8 cellular contexts compared by ENCODE assay signal in the genomic region with DNA sequence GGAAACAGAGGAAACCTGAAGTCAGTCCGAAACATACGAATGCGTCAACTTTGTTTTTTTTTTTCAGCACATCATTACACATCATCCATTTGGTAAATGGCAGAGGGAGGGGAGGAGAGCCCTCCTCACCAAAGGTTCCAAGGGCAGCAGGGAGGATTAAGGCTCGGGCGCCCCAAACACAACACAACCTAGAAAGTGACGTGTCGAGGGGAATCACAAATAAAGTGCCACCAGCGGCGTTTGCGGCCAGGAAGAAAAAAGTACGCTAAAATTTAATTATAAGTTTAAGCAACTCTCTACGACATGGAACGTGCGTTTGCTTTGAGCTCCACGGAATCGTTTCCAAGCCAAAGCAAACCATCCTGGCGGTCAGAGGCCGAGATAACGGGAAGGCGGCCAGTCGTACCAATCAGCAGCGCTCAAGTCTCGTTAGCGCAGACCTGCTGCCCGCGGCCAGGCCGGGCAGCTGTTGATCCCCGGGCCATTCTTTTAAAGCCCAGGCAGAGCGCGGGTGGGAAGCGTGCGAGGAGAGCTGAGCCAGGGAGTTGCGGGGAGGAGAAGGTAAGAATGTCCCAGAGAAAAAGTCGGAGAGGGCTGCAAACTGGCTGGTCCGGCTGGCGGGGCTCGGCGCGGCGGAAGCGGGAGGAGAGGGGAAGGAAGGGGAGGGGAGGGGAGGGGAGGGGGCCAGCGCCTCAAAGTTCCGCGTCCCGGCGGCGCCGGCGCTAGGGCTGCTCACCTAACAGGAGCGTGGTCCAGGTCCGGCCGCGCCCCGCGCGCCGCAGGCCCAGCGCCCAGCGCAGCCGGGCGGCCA. TPM values are rescaled to one million over a fixed set of nuclear protein-coding genes. Genes with fewer than 3 reads are reported as not detected.
DNase-seq lines count a peak whose midpoint lies in the region; ATAC-seq, FAIRE-seq and TF ChIP-seq lines count a peak whose summit lies in the region.

No MANE protein-coding gene starts in this region.

- H2BK5ac ChIP-seq in H1 (ENCODE audit: low read depth, low read length), result no peak overlapping the region; the same call in 1 of the 2 replicates

- no peak overlapping the region for H2BK20ac ChIP-seq in H1 (ENCODE audit: low read length)

- no peaks in the 10 kb centered on the region for H3K27me3 ChIP-seq in H1 (replicated peaks in 1 of 4; ENCODE audit: control insufficient read depth in 3 of 4, extremely low read depth in 1 of 4, insufficient read depth in 3 of 4, low read length in 3 of 4)

- POLR2A ChIA-PET in activated CD4-positive, alpha-beta memory T cell treated with anti-CD3 and anti-CD28 coated beads, Interleukin-2, amount 10 ng/mL, durations not matched to agents 7 days and 5 days (lab: Charles Lee), result no interaction called here
- POLR2A ChIA-PET in H1 (lab: Charles Lee; ENCODE audit: partially characterized antibody), result interaction anchor here (1.0 kb wide), 1 partner anchor 11 kb away, joined by 4 read pairs; no protein-coding TSS in a partner anchor

- peak overlapping the region; percentile 40 to 95 (median 59) for H3K9ac ChIP-seq in H1 (replicated peaks in 1 of 4; ENCODE audit: extremely low read depth in 1 of 4, low read depth in 3 of 4, low read length in 3 of 4)

- peaks cover 3% of the 10 kb centered on the region for H3K36me3 Mint-ChIP-seq in activated CD4-positive, alpha-beta memory T cell treated with anti-CD3 and anti-CD28 coated beads, Interleukin-2, amount 10 ng/mL, durations not matched to agents 7 days and 5 days (ENCODE audit: low read depth)

- no peak overlapping the region; the same call in 1 of the 2 replicates for H3K27ac ChIP-seq in H1 (ENCODE audit: low read depth, low read length)

- H4K91ac ChIP-seq in H1 (replicated peaks; ENCODE audit: insufficient read length, low read length), result no peak overlapping the region

- H4K5ac ChIP-seq in H1 (ENCODE audit: insufficient read length, low read depth, low read length), result no peak overlapping the region

- H3K27ac Mint-ChIP-seq in activated CD4-positive, alpha-beta memory T cell treated with anti-CD3 and anti-CD28 coated beads, Interleukin-2, amount 10 ng/mL, durations not matched to agents 7 days and 5 days, result peak overlapping the region; percentile 86

- H2BK120ac ChIP-seq in H1 (replicated peaks; ENCODE audit: low read depth, low read length), result no peak overlapping the region

- CTCF ChIA-PET in activated CD4-positive, alpha-beta memory T cell treated with anti-CD3 and anti-CD28 coated beads, Interleukin-2, amount 10 ng/mL, durations not matched to agents 7 days and 5 days (lab: Charles Lee), result interaction anchor here (1.3 kb wide), 1 partner anchor 44 kb away, joined by 3 read pairs; no protein-coding TSS in a partner anchor
- CTCF ChIA-PET in H1 (lab: Charles Lee; ENCODE audit: partially characterized antibody), result interaction anchor here (0.7 to 1.5 kb wide), 4 partner anchors 130 to 213 kb away, joined by 3 to 5 read pairs (median 4); no protein-coding TSS in a partner anchor

- no peak for TF ChIP-seq RAD21 in H1 (IDR thresholded peaks at IDR 0.05 in 1 of 2, conservative IDR thresholded peaks at IDR 0.05 in 1 of 2; ENCODE audit: low read depth in 2 of 2, low read length in 2 of 2)

- H2BK12ac ChIP-seq in H1 (ENCODE audit: low read depth, low read length), result no peak overlapping the region

- H4K20me1 ChIP-seq in H1 (replicated peaks in 1 of 2; ENCODE audit: control insufficient read depth in 1 of 2, insufficient read depth in 2 of 2, low read length in 2 of 2), result peaks cover 0 to 5% of the 10 kb centered on the region in 2 experiments

- no peak overlapping the region for H3K4ac ChIP-seq in H1 (replicated peaks; ENCODE audit: insufficient read length, low read depth, low read length)

- peaks cover 1% of the 10 kb centered on the region for H3K27me3 Mint-ChIP-seq in activated CD4-positive, alpha-beta memory T cell treated with anti-CD3 and anti-CD28 coated beads, Interleukin-2, amount 10 ng/mL, durations not matched to agents 7 days and 5 days

- H3K4me2 ChIP-seq in H1 (ENCODE audit: insufficient read depth in 1 of 2, low read depth in 2 of 2, low read length in 2 of 2), result peak overlapping the region; percentile 79 to 95

- peaks cover 0 to 10% (median 5%) of the 10 kb centered on the region in 4 experiments; a peak in 4 of 7 replicates for H3K4me1 ChIP-seq in H1 (replicated peaks in 1 of 4; ENCODE audit: control insufficient read depth in 3 of 4, insufficient read depth in 4 of 4, low read length in 3 of 4)

- H3K14ac ChIP-seq in H1 (ENCODE audit: insufficient read length), result no peak overlapping the region

- peak; percentile 36 for FAIRE-seq in H1 (lab: Jason Lieb, UNC)

- peak overlapping the region; percentile 83; the same call in 1 of the 2 replicates for H4K8ac ChIP-seq in H1 (ENCODE audit: extremely low read depth, insufficient read depth, low read length)

- ATAC-seq in HG02759 (IDR thresholded peaks at IDR 0.05; ENCODE audit: unreplicated experiment) (peak; percentile 25), GM19467 (IDR thresholded peaks at IDR 0.05; ENCODE audit: unreplicated experiment) (no peak)

- H3K9me3 Mint-ChIP-seq in activated CD4-positive, alpha-beta memory T cell treated with anti-CD3 and anti-CD28 coated beads, Interleukin-2, amount 10 ng/mL, durations not matched to agents 7 days and 5 days, result no peaks in the 10 kb centered on the region

- H3K18ac ChIP-seq in H1 (ENCODE audit: extremely low read depth, low read length), result no peak overlapping the region

- peak; percentile 28 to 67; a peak in 1 of 3 replicates for TF ChIP-seq POLR2A in H1 (IDR thresholded peaks at IDR 0.05; ENCODE audit: control extremely low read depth in 1 of 2, low read depth in 2 of 2, low read length in 2 of 2)

- TF ChIP-seq CTCF in H1 (IDR thresholded peaks at IDR 0.05; ENCODE audit: control extremely low read depth in 1 of 3, insufficient read depth in 1 of 3, low read depth in 1 of 3, low read length in 3 of 3), result no peak

- peaks cover 4% of the 10 kb centered on the region; the same call in 1 of the 2 replicates for H3K23me2 ChIP-seq in H1 (ENCODE audit: low read depth, low read length)

- no peak overlapping the region for H2AK5ac ChIP-seq in H1 (ENCODE audit: low read depth, low read length)

- H3K56ac ChIP-seq in H1 (replicated peaks; ENCODE audit: insufficient read length, low read depth, low read length), result no peak overlapping the region

- H3K4me3 Mint-ChIP-seq in activated CD4-positive, alpha-beta memory T cell treated with anti-CD3 and anti-CD28 coated beads, Interleukin-2, amount 10 ng/mL, durations not matched to agents 7 days and 5 days, result peak overlapping the region; percentile 82

- peak overlapping the region; percentile 60 to 90 (median 73) for H3K4me3 ChIP-seq in H1 (ENCODE audit: extremely low read depth in 1 of 4, insufficient read depth in 2 of 4, low read depth in 3 of 4, low read length in 4 of 4)

- H3K9me3 ChIP-seq in H1 (ENCODE audit: insufficient read depth in 2 of 2, low read depth in 1 of 2, low read length in 1 of 2), result no peaks in the 10 kb centered on the region

- no peak overlapping the region for H2BK15ac ChIP-seq in H1 (ENCODE audit: low read length)

- H3K4me1 Mint-ChIP-seq in activated CD4-positive, alpha-beta memory T cell treated with anti-CD3 and anti-CD28 coated beads, Interleukin-2, amount 10 ng/mL, durations not matched to agents 7 days and 5 days, result peaks cover 35% of the 10 kb centered on the region

- TF ChIP-seq EP300 in H1 (IDR thresholded peaks at IDR 0.05; ENCODE audit: borderline replicate concordance in 1 of 2, low read depth in 2 of 2, low read length in 2 of 2), result no peak

- H3K36me3 ChIP-seq in H1 (ENCODE audit: control insufficient read depth in 2 of 4, insufficient read depth in 4 of 4, low read length in 3 of 4), result no peaks in the 10 kb centered on the region

- H2AFZ ChIP-seq in H1 (ENCODE audit: low read length), result 0 out of 2 replicates have a peak overlapping the region, but pooled peaks have one; percentile 41

- peaks cover 7 to 46% of the 10 kb centered on the region in 2 experiments for H3K79me2 ChIP-seq in H1 (ENCODE audit: control insufficient read depth in 1 of 2, insufficient read depth in 2 of 2, low read length in 2 of 2)

- peaks cover 6% of the 10 kb centered on the region for H3K79me1 ChIP-seq in H1 (ENCODE audit: low read depth, low read length)

- 3% methylated on average over 39 of the region's 61 CpGs; no CpG with 5 or more reads in 1 of the 2 experiments for WGBS in H1 (ENCODE audit: extremely low coverage in 1 of 2, insufficient coverage in 1 of 2, insufficient read length in 1 of 2, insufficient replicate concordance in 2 of 2, low coverage in 1 of 2, low lambda C conversion rate in 2 of 2, missing lambda C conversion rate in 1 of 2), 2 experiments

- peak; percentile 19 for DNase-seq in GM04503 (ENCODE audit: low read depth)
- DNase-seq in NCI-H460 (ENCODE audit: extremely low read depth, low read depth), result peak; percentile 35
- peak; percentile 50 for DNase-seq in activated CD4-positive, alpha-beta memory T cell treated with anti-CD3 and anti-CD28 coated beads, Interleukin-2, amount 10 ng/mL, durations not matched to agents 7 days and 5 days
- peak in 1 of 2 experiments; percentile 66 for DNase-seq in H1 (ENCODE audit: low read depth in 1 of 2, low spot score in 2 of 2)
- DNase-seq in lung microvascular endothelial cell (ENCODE audit: low read depth in 2 of 2), result peak; percentile 71 to 72
- peak; percentile 57 for DNase-seq in stimulated activated CD8-positive, alpha-beta memory T cell treated with anti-CD3 and anti-CD28 coated beads, Interleukin-4, amount 100 ng/mL, for 48 hours

- H3K23ac ChIP-seq in H1 (ENCODE audit: insufficient read length), result no peak overlapping the region

TF ChIP-seq in H1, 55 proteins besides CTCF, POLR2A, EP300 and RAD21 (continues in another document):
- no peak for TF ChIP-seq ZNF274 (IDR thresholded peaks at IDR 0.05; ENCODE audit: borderline replicate concordance, extremely low read depth, low read length)
- no peak for TF ChIP-seq RFX5 (IDR thresholded peaks at IDR 0.05; ENCODE audit: borderline replicate concordance, low read depth, low read length)
- TF ChIP-seq NANOG (IDR thresholded peaks at IDR 0.05; ENCODE audit: insufficient read depth, low read depth, low read length, poor library complexity, severe bottlenecking), result no peak

RNA-seq across cellular contexts. Expression of a gene that starts 0.7 kb away (rescaled TPM):
- 153 and 159 TPM in 2 replicates for total RNA-seq in NCI-H460 (2014; rRNA removed; shearing (Covaris generic))
- polyA plus RNA-seq in NCI-H460 (2014; cell fraction: nucleus; rRNA removed), result 71.3 and 104 TPM in 2 replicates
- 10 to 100 TPM; 24.9 to 29.5 TPM for total RNA-seq in activated CD4-positive, alpha-beta memory T cell treated with anti-CD3 and anti-CD28 coated beads, Interleukin-2, amount 10 ng/mL, durations not matched to agents 7 days and 5 days
- 18.3 and 23.3 TPM in 2 replicates for total RNA-seq in H1 (2021; fragmentation: NEBNext Ultra II Directional; extraction: Animal tissue kit (Norgen Biotek cat#: 25700))
- polyA plus RNA-seq in H1 (2011; rRNA removed), result 7.6 and 14.1 TPM in 2 replicates
- 12.0 TPM for polyA plus RNA-seq in H1 (2011; cell fraction: cytosol; rRNA removed)
- 5.0 TPM for polyA plus RNA-seq in H1 (2011; cell fraction: nucleus; rRNA removed)
- polyA plus RNA-seq in H1 (2012, experiment 1 of 2), result 9.7 to 22.5 TPM (median 11.1 TPM) in 4 replicates
- polyA plus RNA-seq in H1 (2012, experiment 2 of 2), result 2.2 TPM
- 14.1 TPM for polyA plus RNA-seq in H1 (2013, experiment 1 of 2)
- 15.0 TPM for polyA plus RNA-seq in H1 (2013, experiment 2 of 2)
- 12.2 and 25.2 TPM in 2 replicates for polyA minus RNA-seq in H1 (2011; rRNA and poly(A)+ RNA removed)
- 9.2 TPM for polyA minus RNA-seq in H1 (2011; cell fraction: cytosol; rRNA and poly(A)+ RNA removed)
- 13.2 TPM for polyA minus RNA-seq in H1 (2011; cell fraction: nucleus; rRNA and poly(A)+ RNA removed)
- total RNA-seq in lung microvascular endothelial cell, result 50.8 and 55.0 TPM in 2 replicates
